Comparison of ENCODE assay signal across 26 cellular contexts in genomic region chr6:157525918-157526425, GRCh38.
"Had no signal": no experiment of that assay in that cellular context is flagged by ENCODE, and none has a peak within 500 bp of the region (broad histone marks: within the 10 kb centered on the region; RNA-seq: fewer than 3 reads in every experiment).

No MANE protein-coding gene starts in this region.

- H3K27me3 Mint-ChIP-seq: activated naive CD4-positive, alpha-beta T cell treated with anti-CD3 and anti-CD28 coated beads, Interleukin-2, amount 50 U/mL, for 24 hours had no signal

- H3K9me3 ChIP-seq: adrenal gland, ascending aorta, left ventricle myocardium inferior had no signal

- H3K36me3 ChIP-seq: adrenal gland, ascending aorta, brain microvascular endothelial cell, left ventricle myocardium inferior had no signal

- H3K4me3 Mint-ChIP-seq: activated naive CD4-positive, alpha-beta T cell treated with anti-CD3 and anti-CD28 coated beads, Interleukin-2, amount 50 U/mL, for 24 hours; nephron progenitor cell; stimulated activated effector memory CD8-positive, alpha-beta T cell treated with anti-CD3 and anti-CD28 coated beads, Interleukin-12 subunit alpha, Interleukin-12 subunit beta, amount 100 ng/mL, for 72 hours had no signal

- H2AFZ ChIP-seq: parathyroid adenoma had no signal

- H3K27ac Mint-ChIP-seq: nephron progenitor cell; stimulated activated effector memory CD8-positive, alpha-beta T cell treated with anti-CD3 and anti-CD28 coated beads, Interleukin-12 subunit alpha, Interleukin-12 subunit beta, amount 100 ng/mL, for 72 hours had no signal

- H3K9me3 Mint-ChIP-seq: activated naive CD4-positive, alpha-beta T cell treated with anti-CD3 and anti-CD28 coated beads, Interleukin-2, amount 50 U/mL, for 24 hours; stimulated activated effector memory CD8-positive, alpha-beta T cell treated with anti-CD3 and anti-CD28 coated beads, Interleukin-12 subunit alpha, Interleukin-12 subunit beta, amount 100 ng/mL, for 72 hours had no signal

- H3K9ac ChIP-seq: parathyroid adenoma had no signal

- ATAC-seq: esophagus mucosa; right cardiac atrium; stimulated activated effector memory CD8-positive, alpha-beta T cell treated with anti-CD3 and anti-CD28 coated beads, Interleukin-12 subunit alpha, Interleukin-12 subunit beta, amount 100 ng/mL, for 72 hours had no signal

- H3K4me3 ChIP-seq: adrenal gland, ascending aorta, left ventricle myocardium inferior, SK-N-MC, skin epidermis had no signal

- H3K36me3 Mint-ChIP-seq: activated naive CD4-positive, alpha-beta T cell treated with anti-CD3 and anti-CD28 coated beads, Interleukin-2, amount 50 U/mL, for 24 hours; stimulated activated effector memory CD8-positive, alpha-beta T cell treated with anti-CD3 and anti-CD28 coated beads, Interleukin-12 subunit alpha, Interleukin-12 subunit beta, amount 100 ng/mL, for 72 hours had no signal

- DNase-seq: activated CD4-positive, alpha-beta T cell treated with anti-CD3 and anti-CD28 coated beads for 1 hour; activated CD4-positive, alpha-beta T cell treated with anti-CD3 and anti-CD28 coated beads, Interleukin-2, amount 50 U/mL, for 4 hours; activated gamma-delta T cell treated with Interleukin-2 at 50 U/mL for 16 hours; activated T-cell treated with anti-CD3 and anti-CD28 coated beads for 4 hours; brain microvascular endothelial cell; caudate nucleus; dermis blood vessel endothelial cell; effector memory CD4-positive, alpha-beta T cell; foreskin melanocyte; kidney glomerular epithelial cell; left ventricle myocardium inferior; mammary epithelial cell; nephron progenitor cell; right cardiac atrium; stimulated activated CD4-positive, alpha-beta T cell treated with anti-CD3 and anti-CD28 coated beads, Interleukin-2, amount 100 ng/mL, for 24 hours; SW 1271; trophoblast cell had no signal

- FAIRE-seq: endothelial cell of umbilical vein had no signal

- H3K27me3 ChIP-seq: adrenal gland, ascending aorta, brain microvascular endothelial cell had no signal

- H3K27ac ChIP-seq: brain microvascular endothelial cell, parathyroid adenoma, SK-N-MC had no signal
